ENCODE assay signal across 31 cellular contexts in genomic region chr19:2755811-2756210, GRCh38. TPM values are rescaled to one million over a fixed set of nuclear protein-coding genes. Genes with fewer than 3 reads are reported as not detected.
"Had no signal": no experiment of that assay in that cellular context is flagged by ENCODE, and none has a peak within 500 bp of the region (broad histone marks: within the 10 kb centered on the region; RNA-seq: fewer than 3 reads in every experiment).

No MANE protein-coding gene starts in this region.

- H3K4me2 ChIP-seq: neural progenitor cell had no signal

- H3K27me3 Mint-ChIP-seq: naive thymus-derived CD8-positive, alpha-beta T cell; stimulated activated memory B cell treated with anti-CD40 and anti-IgM and Interleukin-4, amounts not matched to agents 10 μg/mL and 1 μg/mL and 100 μg/mL, for 72 hours had no signal

- H3K36me3 ChIP-seq: neural progenitor cell, ovary, prostate gland had no signal

- H3K4me3 Mint-ChIP-seq: naive thymus-derived CD8-positive, alpha-beta T cell; nephron; neural progenitor cell; stimulated activated memory B cell treated with anti-CD40 and anti-IgM and Interleukin-4, amounts not matched to agents 10 μg/mL and 1 μg/mL and 100 μg/mL, for 72 hours had no signal

- H3K9me3 Mint-ChIP-seq: naive thymus-derived CD8-positive, alpha-beta T cell; nephron; neural progenitor cell; stimulated activated memory B cell treated with anti-CD40 and anti-IgM and Interleukin-4, amounts not matched to agents 10 μg/mL and 1 μg/mL and 100 μg/mL, for 72 hours had no signal

- H3K9me3 ChIP-seq: lower lobe of right lung, neutrophil, ovary, prostate gland, sigmoid colon, stomach, testis, thyroid gland, transverse colon, upper lobe of left lung, vagina had no signal

- H3K9ac ChIP-seq: neural progenitor cell had no signal

- H2AFZ ChIP-seq: neural progenitor cell had no signal

- H3K4me3 ChIP-seq: lower lobe of right lung, neural progenitor cell, ovary, prostate gland, sigmoid colon, stomach, testis, thyroid gland, transverse colon, upper lobe of left lung, vagina had no signal

- ATAC-seq: left cardiac atrium; left lobe of liver; naive thymus-derived CD8-positive, alpha-beta T cell; right cardiac atrium; stimulated activated memory B cell treated with anti-CD40 and anti-IgM and Interleukin-4, amounts not matched to agents 10 μg/mL and 1 μg/mL and 100 μg/mL, for 72 hours; stimulated activated naive CD8-positive, alpha-beta T cell treated with anti-CD3 and anti-CD28 coated beads, Interleukin-15, Interleukin-2, amounts not matched to agents 100 U/mL and 50 U/mL, for 24 hours had no signal

- H3K27ac ChIP-seq: lower lobe of right lung, neural progenitor cell, neutrophil, ovary, prostate gland, sigmoid colon, stomach, testis, thyroid gland, transverse colon, upper lobe of left lung, vagina had no signal

- H3K4me1 Mint-ChIP-seq: nephron; neural progenitor cell; stimulated activated memory B cell treated with anti-CD40 and anti-IgM and Interleukin-4, amounts not matched to agents 10 μg/mL and 1 μg/mL and 100 μg/mL, for 72 hours had no signal

- H3K27ac Mint-ChIP-seq: naive thymus-derived CD8-positive, alpha-beta T cell; nephron; neural progenitor cell; stimulated activated memory B cell treated with anti-CD40 and anti-IgM and Interleukin-4, amounts not matched to agents 10 μg/mL and 1 μg/mL and 100 μg/mL, for 72 hours had no signal

- H3K27me3 ChIP-seq: neural progenitor cell, neutrophil, ovary, sigmoid colon, stomach, testis, thyroid gland, transverse colon, upper lobe of left lung, vagina had no signal

- H3K4me1 ChIP-seq: lower lobe of right lung, neural progenitor cell, prostate gland, sigmoid colon, stomach, testis, thyroid gland, transverse colon, vagina had no signal

- DNase-seq: hippocampal formation; kidney glomerular epithelial cell; left cardiac atrium; lower lobe of right lung; mammary epithelial cell; mesenchymal stem cell; naive thymus-derived CD8-positive, alpha-beta T cell; occipital lobe; ovary; retina; sigmoid colon; small intestine; stimulated activated CD4-positive, alpha-beta T cell treated with anti-CD3 and anti-CD28 coated beads, Interleukin-1b, Interleukin-23, amount 100 ng/mL, for 48 hours; stimulated activated CD4-positive, alpha-beta T cell treated with anti-CD3 and anti-CD28 coated beads, Interleukin-2, amount 100 ng/mL, for 48 hours; stimulated activated CD4-positive, alpha-beta T cell treated with anti-CD3 and anti-CD28 coated beads, Interleukin-4, amount 100 ng/mL, for 4 hours; stimulated activated CD8-positive, alpha-beta memory T cell treated with anti-CD3 and anti-CD28 coated beads, Interleukin-4, amount 100 ng/mL, for 48 hours; stimulated activated naive CD8-positive, alpha-beta T cell treated with anti-CD3 and anti-CD28 coated beads, Interleukin-15, Interleukin-2, amounts not matched to agents 100 U/mL and 50 U/mL, for 24 hours; stomach; testis; thyroid gland; transverse colon had no signal

- FAIRE-seq: keratinocyte, small intestine had no signal

RNA-seq across cellular contexts. Expression of gene DIRAS1, which starts 34.6 kb away (rescaled TPM):
- polyA plus RNA-seq: naive thymus-derived CD8-positive, alpha-beta T cell had no signal
